8 cellular contexts compared by ENCODE assay signal in the genomic region with DNA sequence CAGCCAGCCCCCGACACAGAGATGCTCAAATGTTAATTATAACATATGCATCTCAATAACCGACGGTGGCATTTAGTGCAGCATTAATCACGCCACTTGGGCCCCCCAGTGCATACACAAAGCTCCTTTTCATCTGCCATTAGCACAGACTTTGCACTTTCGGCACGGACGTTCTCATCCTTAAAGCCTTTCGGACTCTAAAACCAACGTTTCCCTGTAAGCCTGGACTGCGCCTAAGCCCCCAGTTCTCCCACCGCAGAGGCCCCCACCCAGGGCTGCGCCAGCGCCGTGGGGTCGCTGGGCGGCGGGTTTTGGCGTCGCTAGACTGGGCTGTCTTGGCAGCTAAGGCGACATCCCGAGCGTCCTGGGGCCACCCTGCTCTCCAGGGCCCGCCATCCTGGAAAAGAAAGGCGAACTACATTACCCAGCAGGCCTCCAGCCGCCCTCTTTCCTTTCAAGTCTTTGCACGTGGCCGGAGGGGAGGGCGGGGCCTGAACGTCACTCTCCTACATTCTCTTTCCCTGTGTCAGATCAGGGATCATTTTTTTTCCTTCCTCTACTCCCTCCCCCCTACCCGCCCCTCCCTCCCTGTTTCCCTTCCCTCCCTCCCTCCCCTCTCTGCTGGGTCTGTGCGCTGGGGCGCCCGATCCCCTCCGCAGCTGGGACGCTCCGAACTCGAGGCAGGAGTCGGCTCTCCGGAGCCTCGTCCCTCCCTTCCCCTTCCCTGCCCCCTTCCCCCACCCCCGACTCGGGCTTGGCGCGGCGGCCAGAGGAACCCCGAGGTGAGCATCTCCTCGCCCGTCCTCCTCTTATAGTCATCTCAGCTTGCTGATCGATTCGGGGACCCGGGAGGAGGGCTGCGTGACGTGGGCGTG. TPM values are rescaled to one million over a fixed set of nuclear protein-coding genes. Genes with fewer than 3 reads are reported as not detected.
DNase-seq lines count a peak whose midpoint lies in the region; ATAC-seq and TF ChIP-seq lines count a peak whose summit lies in the region.

A gene (plus strand): TSS at position 501 of the 875 bp plus-strand sequence. CDS start 80,535 bp downstream, outside the sequence.

- peak within 1 kb of the TSS; percentile 60 for H3K4me3 ChIP-seq in ectodermal cell (ENCODE audit: insufficient read depth, low read depth, low read length)
- H3K4me3 ChIP-seq in right lobe of liver = peak within 1 kb of the TSS; percentile 75 to 87 (median 83)

- peak; percentile 65 for TF ChIP-seq POLR2A in right lobe of liver (IDR thresholded peaks at IDR 0.05)

- H3K9me3 Mint-ChIP-seq in CD14-positive monocyte = peaks cover 0 to 4% (median 0%) of the 10 kb centered on the region in 7 donors

- H3K4me1 ChIP-seq in ectodermal cell (ENCODE audit: control insufficient read depth, insufficient read depth, low read length) = peaks cover 8% of the 10 kb centered on the region
- peaks cover 0 to 18% (median 4%) of the 10 kb centered on the region in 4 donors for H3K4me1 ChIP-seq in right lobe of liver

- TF ChIP-seq CTCF in CD14-positive monocyte (IDR thresholded peaks at IDR 0.05) = no peak
- TF ChIP-seq CTCF in right lobe of liver (IDR thresholded peaks at IDR 0.05) = no peak

- peak; percentile 63 for ATAC-seq in GM19372 (IDR thresholded peaks at IDR 0.05; ENCODE audit: low read depth, unreplicated experiment)
- peak; percentile 68 for ATAC-seq in HG03469 (IDR thresholded peaks at IDR 0.05; ENCODE audit: unreplicated experiment)
- ATAC-seq in right lobe of liver = peak; percentile 77 to 86 (median 84)

- H3K27me3 ChIP-seq in ectodermal cell (ENCODE audit: control insufficient read depth, insufficient read depth, low read length, poor library complexity, severe bottlenecking) (peaks cover 7% of the 10 kb centered on the region), right lobe of liver (no peaks in the 10 kb centered on the region)

- H3K9me3 ChIP-seq in ectodermal cell (ENCODE audit: control insufficient read depth, low read length) = no peaks in the 10 kb centered on the region
- no peaks in the 10 kb centered on the region for H3K9me3 ChIP-seq in right lobe of liver

- H3K36me3 ChIP-seq in ectodermal cell (ENCODE audit: control insufficient read depth, insufficient read depth, low read length) = no peaks in the 10 kb centered on the region
- no peaks in the 10 kb centered on the region for H3K36me3 ChIP-seq in right lobe of liver

- intact Hi-C loops in CD14-positive monocyte (cut with micrococcal nuclease) (no loop called here), right lobe of liver (cut with DNase I) (loop anchor here in 1 of 2 donors (10.0 kb wide), 1 partner anchor 64 kb away; no protein-coding TSS in a partner anchor)

- DNase-seq in CD14-positive monocyte (ENCODE audit: low spot score) = peak; percentile 77
- DNase-seq in NCI-H526 treated with DMSO at 0.1 percent for 48 hours (lab: John Stamatoyannopoulos, UW) = peak; percentile 96
- peak; percentile 49 to 51 for DNase-seq in activated CD4-positive, alpha-beta T cell treated with anti-CD3 and anti-CD28 coated beads, Interleukin-2, amount 50 U/mL, for 4 hours
- DNase-seq in right lobe of liver = peak; percentile 96 to 98 (median 97)
- DNase-seq in stimulated activated CD4-positive, alpha-beta T cell treated with anti-CD3 and anti-CD28 coated beads, Interleukin-4, amount 100 ng/mL, for 1 hour = peak; percentile 66

- peaks cover 5 to 16% (median 6%) of the 10 kb centered on the region in 3 donors for H3K27me3 Mint-ChIP-seq in CD14-positive monocyte (ENCODE audit: low read depth in 3 of 3)

- peak within 1 kb of the TSS in 6 of 7 donors; percentile 68 to 85 (median 82) for H3K27ac Mint-ChIP-seq in CD14-positive monocyte

- H3K4me3 Mint-ChIP-seq in CD14-positive monocyte = peak within 1 kb of the TSS; percentile 92 to 94

- peaks cover 13% of the 10 kb centered on the region for H3K4me1 Mint-ChIP-seq in CD14-positive monocyte

- 1% methylated on average over 53 of the region's 54 CpGs for WGBS in ectodermal cell, 2 experiments
- WGBS in right lobe of liver (ENCODE audit: insufficient coverage, low coverage, low lambda C conversion rate, missing lambda C conversion rate) = 4% methylated on average over 35 of the region's 54 CpGs

- peaks cover 0 to 2% of the 10 kb centered on the region in 2 donors for H3K36me3 Mint-ChIP-seq in CD14-positive monocyte

- H3K27ac ChIP-seq in ectodermal cell (ENCODE audit: insufficient read depth, low read depth, low read length, poor library complexity, severe bottlenecking) = peak within 1 kb of the TSS; percentile 32
- peak within 1 kb of the TSS; percentile 64 to 89 (median 85) for H3K27ac ChIP-seq in right lobe of liver

RNA-seq across cellular contexts. Expression of the gene that starts here (rescaled TPM):
- 1 to 10 TPM in 1 of 2 donors, under 1 TPM in 1; 0.38 to 1.2 TPM for polyA plus RNA-seq in CD14-positive monocyte
- polyA plus RNA-seq in ectodermal cell (2013, experiment 1 of 4) = 30.8 TPM
- polyA plus RNA-seq in ectodermal cell (2013, experiment 2 of 4) = 29.2 TPM
- polyA plus RNA-seq in ectodermal cell (2013, experiment 3 of 4) = 21.9 TPM
- 23.8 TPM for polyA plus RNA-seq in ectodermal cell (2013, experiment 4 of 4)
- 10 to 100 TPM; 29.0 to 60.6 (median 43.1) TPM for total RNA-seq in right lobe of liver

Comparison
In these comparisons a context has a peak if more than half of its experiments do, and no peak if none do; other contexts are left out.
1. Peak in every context shown above with its lines: DNase-seq, ATAC-seq, H3K4me3 ChIP-seq and H3K27ac ChIP-seq.